ENCODE assay signal across 8 cellular contexts in the genomic region with DNA sequence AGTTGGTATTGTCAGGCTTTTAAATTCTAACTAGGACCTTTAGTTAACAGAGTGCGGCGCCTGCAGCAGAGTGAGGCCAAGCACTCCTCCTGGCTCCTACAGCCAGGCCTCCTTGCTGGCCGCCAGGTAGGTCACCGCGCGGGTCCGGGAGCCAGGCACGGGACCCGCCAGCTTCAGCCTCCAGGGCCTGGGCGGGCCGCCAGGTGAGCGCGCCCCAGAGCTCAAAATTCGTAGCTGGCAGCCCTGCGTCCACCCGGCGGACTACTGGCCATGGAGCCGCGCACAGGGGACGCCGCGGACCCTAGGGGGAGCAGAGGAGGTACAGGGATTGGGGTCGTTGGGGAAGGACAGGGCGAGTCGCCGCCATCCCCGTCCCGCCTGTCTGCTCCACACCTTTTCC. TPM values are rescaled to one million over a fixed set of nuclear protein-coding genes. Genes with fewer than 3 reads are reported as not detected.
DNase-seq lines count a peak whose midpoint lies in the region; ATAC-seq and TF ChIP-seq lines count a peak whose summit lies in the region.

A gene (plus strand): TSS at position 139 of the 400 bp plus-strand sequence. CDS start 132 bp downstream, at position 271.

- H3K4me3 ChIP-seq in mesodermal cell (ENCODE audit: extremely low read depth, insufficient read depth, low read length, poor library complexity, severe bottlenecking) (peak within 1 kb of the TSS; percentile 5), uterus (peak within 1 kb of the TSS; percentile 26 to 37)

- DNase-seq in left cardiac atrium (peak; percentile 24), cardiac septum (ENCODE audit: low spot score) (no peak), caudate nucleus (lab: John Stamatoyannopoulos, UW) (peak in 2 of 61 donors; percentile 48 to 55), uterus (no peak), EL (no peak), GOT3 (lab: John Stamatoyannopoulos, UW) (no peak)

- TF ChIP-seq POLR2A in uterus (IDR thresholded peaks at IDR 0.05): no peak

- no peaks in the 10 kb centered on the region for H3K27me3 ChIP-seq in uterus

- no peak for TF ChIP-seq CTCF in uterus (IDR thresholded peaks at IDR 0.05)

- intact Hi-C loops in left cardiac atrium (cut with DNase I): no loop called here
- intact Hi-C loops in cardiac septum (cut with DNase I): no loop called here
- intact Hi-C loops in uterus (cut with DNase I; ENCODE audit: low total_unique reads): no loop called here

- H3K27ac ChIP-seq in caudate nucleus (ENCODE audit: low read depth, low read length) (peak within 1 kb of the TSS; percentile 98), mesodermal cell (ENCODE audit: low read depth, low read length, severe bottlenecking) (no peak within 1 kb of the TSS), uterus (peak within 1 kb of the TSS; percentile 85 to 93)

- H3K36me3 ChIP-seq in mesodermal cell (ENCODE audit: control insufficient read depth, insufficient read depth, low read length) (no peaks in the 10 kb centered on the region), uterus (no peaks in the 10 kb centered on the region)

- ATAC-seq in left cardiac atrium (no peak), HG03045 (IDR thresholded peaks at IDR 0.05; ENCODE audit: unreplicated experiment) (no peak)

- no peaks in the 10 kb centered on the region for H3K9me3 ChIP-seq in mesodermal cell (ENCODE audit: control insufficient read depth, low read length)
- H3K9me3 ChIP-seq in uterus: no peaks in the 10 kb centered on the region

- WGBS in mesodermal cell (ENCODE audit: insufficient coverage in 2 of 2), 2 experiments: 54 to 67% methylated on average over 13 to 14 of the region's 28 CpGs

- peaks cover 2% of the 10 kb centered on the region for H3K4me1 ChIP-seq in mesodermal cell (ENCODE audit: control insufficient read depth, insufficient read depth, low read length, poor library complexity, severe bottlenecking)
- no peaks in the 10 kb centered on the region for H3K4me1 ChIP-seq in uterus

RNA-seq across cellular contexts. Expression of the gene that starts here (rescaled TPM):
- 1 to 10 TPM; 7.7 to 7.9 TPM for total RNA-seq in left cardiac atrium
- total RNA-seq in cardiac septum: 3.4 TPM
- 0.92 TPM for polyA plus RNA-seq in mesodermal cell (2013, experiment 1 of 2)
- 0.51 TPM for polyA plus RNA-seq in mesodermal cell (2013, experiment 2 of 2)
- 10 to 100 TPM in 1 of 4 donors, 1 to 10 TPM in 2, under 1 TPM in 1; 0.77 to 12.4 (median 5.2) TPM for total RNA-seq in uterus
